In genomic region chr3:32684800-32685603, GRCh38 we compare ENCODE assay signal across 1 cellular context.
A peak's percentile ranks its signal among the peaks of the same experiment; 100 is the strongest.
TF ChIP-seq lines count a peak whose summit lies in the region.

TSS of gene CNOT10 (plus strand) at chr3:32685188. CDS start at chr3:32685461, 273 bp downstream.

TF ChIP-seq in K562, 482 proteins besides CTCF, POLR2A, EP300 and RAD21 (continued from another document and continues in another):
- TF ChIP-seq BACH1 (tag; IDR thresholded peaks at IDR 0.05) = no peak
- TF ChIP-seq HIVEP1 (CRISPR knock-in tag; IDR thresholded peaks at IDR 0.05) = 0 out of 2 replicates have a peak, but pooled peaks have one; percentile 66
- no peak for TF ChIP-seq PBX2 (CRISPR knock-in tag; IDR thresholded peaks at IDR 0.05; ENCODE audit: low read depth)
- TF ChIP-seq PBX2 (tag; conservative IDR thresholded peaks at IDR 0.05; ENCODE audit: low read depth) = no peak
- no peak for TF ChIP-seq ZNF212 (CRISPR knock-in tag; IDR thresholded peaks at IDR 0.05)
- TF ChIP-seq SMAD2 (IDR thresholded peaks at IDR 0.05; ENCODE audit: low read depth, low read length) = no peak
- no peak for TF ChIP-seq ZNF77 (CRISPR knock-in tag; IDR thresholded peaks at IDR 0.05)
- peak; percentile 97 for TF ChIP-seq GABPA (tag; conservative IDR thresholded peaks at IDR 0.05; ENCODE audit: low read depth)
- TF ChIP-seq KHSRP (IDR thresholded peaks at IDR 0.05) = no peak
- no peak for TF ChIP-seq RNF219 (CRISPR knock-in tag; IDR thresholded peaks at IDR 0.05)
- no peak for TF ChIP-seq SFPQ (IDR thresholded peaks at IDR 0.05; ENCODE audit: low read depth, low read length)
- peak; percentile 99 for TF ChIP-seq RBBP5 (IDR thresholded peaks at IDR 0.05; ENCODE audit: borderline replicate concordance, insufficient read depth, low read length, poor library complexity, severe bottlenecking)
- peak; percentile 71; the same call in 1 of the 2 replicates for TF ChIP-seq CBX1 (IDR thresholded peaks at IDR 0.05; ENCODE audit: low read depth)
- no peak for TF ChIP-seq CEBPZ (IDR thresholded peaks at IDR 0.05; ENCODE audit: borderline replicate concordance, low read depth, low read length)
- 0 out of 2 replicates have a peak, but pooled peaks have one; percentile 15 for TF ChIP-seq ZNF583 (CRISPR knock-in tag; IDR thresholded peaks at IDR 0.05)
- 0 out of 2 replicates have a peak, but pooled peaks have one; percentile 14 for TF ChIP-seq ZNF586 (CRISPR knock-in tag; conservative IDR thresholded peaks at IDR 0.05)
- 0 out of 2 replicates have a peak, but pooled peaks have one; percentile 44 for TF ChIP-seq NR2F6 (CRISPR knock-in tag; IDR thresholded peaks at IDR 0.05)
- TF ChIP-seq NFATC3 (IDR thresholded peaks at IDR 0.05) = no peak
- peak; percentile 93 for TF ChIP-seq RB1 (IDR thresholded peaks at IDR 0.05; ENCODE audit: low read depth)
- peak; percentile 50; the same call in 1 of the 2 replicates for TF ChIP-seq DPF2 (IDR thresholded peaks at IDR 0.05)
- TF ChIP-seq SMARCA4 (IDR thresholded peaks at IDR 0.05) = no peak; the same call in 1 of the 2 replicates
- TF ChIP-seq SMAD3 (CRISPR knock-in tag; conservative IDR thresholded peaks at IDR 0.05) = peak; percentile 80; the same call in 1 of the 2 replicates
- TF ChIP-seq TCF15 (CRISPR knock-in tag; IDR thresholded peaks at IDR 0.05) = 0 out of 2 replicates have a peak, but pooled peaks have one; percentile 11
- no peak for TF ChIP-seq KLF10 (CRISPR knock-in tag; IDR thresholded peaks at IDR 0.05)
- TF ChIP-seq HDAC8 (tag; IDR thresholded peaks at IDR 0.05) = no peak
- no peak for TF ChIP-seq NCOA2 (IDR thresholded peaks at IDR 0.05; ENCODE audit: partially characterized antibody in 2 of 2)
- no peak for TF ChIP-seq CBFA2T3 (IDR thresholded peaks at IDR 0.05)
- TF ChIP-seq FOXJ2 (tag; IDR thresholded peaks at IDR 0.05) = peak; percentile 86
- TF ChIP-seq ADNP (tag; IDR thresholded peaks at IDR 0.05) = no peak
- TF ChIP-seq ZBED1 (IDR thresholded peaks at IDR 0.05) = no peak
- TF ChIP-seq RBM39 (optimal IDR thresholded peaks at IDR 0.05; ENCODE audit: low read depth, low read length) = no peak
- no peak for TF ChIP-seq NR1H2 (CRISPR knock-in tag; IDR thresholded peaks at IDR 0.05)
- peak; percentile 54 for TF ChIP-seq E2F1 (CRISPR knock-in tag; IDR thresholded peaks at IDR 0.05)
- TF ChIP-seq IRF2 (CRISPR knock-in tag; IDR thresholded peaks at IDR 0.05) = no peak
- TF ChIP-seq ZHX1 (conservative IDR thresholded peaks at IDR 0.05; ENCODE audit: low read length) = 0 out of 2 replicates have a peak, but pooled peaks have one; percentile 30
- TF ChIP-seq TAF7 (tag; IDR thresholded peaks at IDR 0.05) = no peak; the same call in 1 of the 2 replicates
- no peak for TF ChIP-seq CBX5 (IDR thresholded peaks at IDR 0.05; ENCODE audit: borderline replicate concordance, low read depth)
- no peak; the same call in 1 of the 2 replicates for TF ChIP-seq ZNF263 (CRISPR knock-in tag; IDR thresholded peaks at IDR 0.05; ENCODE audit: borderline replicate concordance)
- TF ChIP-seq KDM5B (IDR thresholded peaks at IDR 0.05; ENCODE audit: insufficient replicate concordance, low read depth, low read length) = no peak
- no peak for TF ChIP-seq SMARCE1 (IDR thresholded peaks at IDR 0.05)
- no peak for TF ChIP-seq POU5F1 (IDR thresholded peaks at IDR 0.05; ENCODE audit: borderline replicate concordance, low read depth, low read length, partially characterized antibody)
- TF ChIP-seq ZNF174 (CRISPR knock-in tag; IDR thresholded peaks at IDR 0.05) = 0 out of 2 replicates have a peak, but pooled peaks have one; percentile 47
- no peak for TF ChIP-seq BRF2 (IDR thresholded peaks at IDR 0.05; ENCODE audit: borderline replicate concordance, insufficient read depth, insufficient read length)
- TF ChIP-seq PRDM10 (IDR thresholded peaks at IDR 0.05; ENCODE audit: partially characterized antibody) = peak; percentile 100
- no peak for TF ChIP-seq ZNF140 (CRISPR knock-in tag; IDR thresholded peaks at IDR 0.05)
